18 cellular contexts compared by ENCODE assay signal in genomic region chr9:127109212-127109711, GRCh38. TPM values are rescaled to one million over a fixed set of nuclear protein-coding genes. Genes with fewer than 3 reads are reported as not detected.
DNase-seq lines count a peak whose midpoint lies in the region; ATAC-seq and TF ChIP-seq lines count a peak whose summit lies in the region.
"Had no signal": no experiment of that assay in that cellular context is flagged by ENCODE, and none has a peak within 500 bp of the region (broad histone marks: within the 10 kb centered on the region; RNA-seq: fewer than 3 reads in every experiment).

No MANE protein-coding gene starts in this region.

- no peak overlapping the region for H3K4me3 Mint-ChIP-seq in stimulated activated naive CD8-positive, alpha-beta T cell treated with anti-CD3 and anti-CD28 coated beads, Interleukin-15, amount 100 ng/mL, for 72 hours

- TF ChIP-seq POLR2A in right lobe of liver (IDR thresholded peaks at IDR 0.05) (no peak), gastrocnemius medialis (IDR thresholded peaks at IDR 0.05) (no peak)

- ATAC-seq in right lobe of liver, result peak; percentile 60 to 91 (median 78)
- peak; percentile 6 to 17 for ATAC-seq in gastrocnemius medialis
- ATAC-seq in stimulated activated naive CD8-positive, alpha-beta T cell treated with anti-CD3 and anti-CD28 coated beads, Interleukin-15, amount 100 ng/mL, for 72 hours, result no peak
- ATAC-seq in HG02981 (IDR thresholded peaks at IDR 0.05; ENCODE audit: unreplicated experiment), result no peak
- ATAC-seq: esophagus mucosa had no signal

- no peaks in the 10 kb centered on the region for H3K9me3 ChIP-seq in right lobe of liver
- H3K9me3 ChIP-seq in gastrocnemius medialis, result no peaks in the 10 kb centered on the region
- H3K9me3 ChIP-seq: thoracic aorta had no signal

- peak overlapping the region in 40 of 59 donors; percentile 1 to 90 (median 71) for H3K27ac ChIP-seq in dorsolateral prefrontal cortex
- H3K27ac ChIP-seq in right lobe of liver, result no peak overlapping the region
- H3K27ac ChIP-seq in gastrocnemius medialis, result peak overlapping the region; percentile 32 to 95 (median 56)
- H3K27ac ChIP-seq: thoracic aorta had no signal

- no peak for TF ChIP-seq CTCF in dorsolateral prefrontal cortex (IDR thresholded peaks at IDR 0.05 in 54 of 56, conservative IDR thresholded peaks at IDR 0.05 in 2 of 56; ENCODE audit: low read depth in 1 of 56, partially characterized antibody in 56 of 56)
- no peak for TF ChIP-seq CTCF in right lobe of liver (IDR thresholded peaks at IDR 0.05)
- TF ChIP-seq CTCF in gastrocnemius medialis (IDR thresholded peaks at IDR 0.05 in 4 of 5, conservative IDR thresholded peaks at IDR 0.05 in 1 of 5), result no peak

- no peaks in the 10 kb centered on the region for H3K27me3 ChIP-seq in dorsolateral prefrontal cortex
- H3K27me3 ChIP-seq in right lobe of liver, result no peaks in the 10 kb centered on the region
- H3K27me3 ChIP-seq in gastrocnemius medialis, result no peaks in the 10 kb centered on the region

- in situ Hi-C loops in gastrocnemius medialis (cut with MboI; ENCODE audit: low sequenced_read_pairs in 4 of 4), result no loop called here

- DNase-seq in NCI-H146 treated with DMSO at 0.1 percent for 48 hours (lab: John Stamatoyannopoulos, UW; ENCODE audit: unreplicated experiment) (peak; percentile 5), dorsolateral prefrontal cortex (no peak), right lobe of liver (no peak), gastrocnemius medialis (no peak), NCI-H1417 treated with DMSO at 0.1 percent for 48 hours (lab: John Stamatoyannopoulos, UW) (no peak), germinal center (ENCODE audit: low spot score) (no peak)
- no peak for DNase-seq in stimulated activated naive CD8-positive, alpha-beta T cell treated with anti-CD3 and anti-CD28 coated beads, Interleukin-15, amount 100 ng/mL, for 72 hours
- DNase-seq: activated naive CD4-positive, alpha-beta T cell treated with anti-CD3 and anti-CD28 coated beads, Interleukin-2, amount 50 U/mL, for 16 hours; aorta; C1 segment of cervical spinal cord; effector memory CD4-positive, alpha-beta T cell; NCI-H1048; NCI-H524; stimulated activated CD4-positive, alpha-beta T cell treated with anti-CD3 and anti-CD28 coated beads, Interleukin-15, amount 100 ng/mL, for 24 hours; SW 1271 had no signal

- no peaks in the 10 kb centered on the region for H3K4me1 ChIP-seq in right lobe of liver
- H3K4me1 ChIP-seq in gastrocnemius medialis, result peaks cover 46 to 53% of the 10 kb centered on the region in 2 donors

- H3K4me1 Mint-ChIP-seq in stimulated activated naive CD8-positive, alpha-beta T cell treated with anti-CD3 and anti-CD28 coated beads, Interleukin-15, amount 100 ng/mL, for 72 hours, result no peaks in the 10 kb centered on the region

- intact Hi-C loops in dorsolateral prefrontal cortex (cut with DNase I), result no loop called here
- intact Hi-C loops in right lobe of liver (cut with DNase I), result no loop called here
- intact Hi-C loops in gastrocnemius medialis (cut with DNase I; ENCODE audit: low total_unique reads), result no loop called here

- WGBS in right lobe of liver (ENCODE audit: insufficient coverage, low coverage, low lambda C conversion rate, missing lambda C conversion rate), result 29% methylated on average over 4 of the region's 5 CpGs

- H3K27me3 Mint-ChIP-seq in stimulated activated naive CD8-positive, alpha-beta T cell treated with anti-CD3 and anti-CD28 coated beads, Interleukin-15, amount 100 ng/mL, for 72 hours, result no peaks in the 10 kb centered on the region

- no peaks in the 10 kb centered on the region for H3K36me3 ChIP-seq in right lobe of liver
- no peaks in the 10 kb centered on the region for H3K36me3 ChIP-seq in gastrocnemius medialis
- H3K36me3 ChIP-seq: thoracic aorta had no signal

- no peaks in the 10 kb centered on the region for H3K9me3 Mint-ChIP-seq in stimulated activated naive CD8-positive, alpha-beta T cell treated with anti-CD3 and anti-CD28 coated beads, Interleukin-15, amount 100 ng/mL, for 72 hours

- no peak overlapping the region for H3K27ac Mint-ChIP-seq in stimulated activated naive CD8-positive, alpha-beta T cell treated with anti-CD3 and anti-CD28 coated beads, Interleukin-15, amount 100 ng/mL, for 72 hours

- H3K4me3 ChIP-seq in dorsolateral prefrontal cortex (no peak overlapping the region), right lobe of liver (no peak overlapping the region), gastrocnemius medialis (no peak overlapping the region)
- H3K4me3 ChIP-seq: thoracic aorta had no signal

RNA-seq across cellular contexts. Expression of gene ANGPTL2, which starts 13.2 kb away (rescaled TPM):
- total RNA-seq in dorsolateral prefrontal cortex, result 10 to 100 TPM in 30 of 120 experiments, 1 to 10 TPM in 90; 1.8 to 27.8 (median 7.2) TPM
- total RNA-seq in right lobe of liver, result 1 to 10 TPM; 2.1 to 6.3 (median 3.0) TPM
- 10 to 100 TPM in 3 of 4 donors, 1 to 10 TPM in 1; 9.1 to 48.3 (median 12.1) TPM for total RNA-seq in gastrocnemius medialis

Comparison
In these comparisons a context has a peak if more than half of its experiments do, and no peak if none do; other contexts are left out.
1. H3K27ac ChIP-seq: peak in dorsolateral prefrontal cortex (40 of 59) and gastrocnemius medialis (4 of 4); none in right lobe of liver (0 of 3).
2. ATAC-seq: peak in right lobe of liver (4 of 4) and gastrocnemius medialis (2 of 2); none in stimulated activated naive CD8-positive, alpha-beta T cell treated with anti-CD3 and anti-CD28 coated beads, Interleukin-15, amount 100 ng/mL, for 72 hours (single experiment) and HG02981 (single experiment).